ENCODE assay signal across 7 cellular contexts in the genomic region with DNA sequence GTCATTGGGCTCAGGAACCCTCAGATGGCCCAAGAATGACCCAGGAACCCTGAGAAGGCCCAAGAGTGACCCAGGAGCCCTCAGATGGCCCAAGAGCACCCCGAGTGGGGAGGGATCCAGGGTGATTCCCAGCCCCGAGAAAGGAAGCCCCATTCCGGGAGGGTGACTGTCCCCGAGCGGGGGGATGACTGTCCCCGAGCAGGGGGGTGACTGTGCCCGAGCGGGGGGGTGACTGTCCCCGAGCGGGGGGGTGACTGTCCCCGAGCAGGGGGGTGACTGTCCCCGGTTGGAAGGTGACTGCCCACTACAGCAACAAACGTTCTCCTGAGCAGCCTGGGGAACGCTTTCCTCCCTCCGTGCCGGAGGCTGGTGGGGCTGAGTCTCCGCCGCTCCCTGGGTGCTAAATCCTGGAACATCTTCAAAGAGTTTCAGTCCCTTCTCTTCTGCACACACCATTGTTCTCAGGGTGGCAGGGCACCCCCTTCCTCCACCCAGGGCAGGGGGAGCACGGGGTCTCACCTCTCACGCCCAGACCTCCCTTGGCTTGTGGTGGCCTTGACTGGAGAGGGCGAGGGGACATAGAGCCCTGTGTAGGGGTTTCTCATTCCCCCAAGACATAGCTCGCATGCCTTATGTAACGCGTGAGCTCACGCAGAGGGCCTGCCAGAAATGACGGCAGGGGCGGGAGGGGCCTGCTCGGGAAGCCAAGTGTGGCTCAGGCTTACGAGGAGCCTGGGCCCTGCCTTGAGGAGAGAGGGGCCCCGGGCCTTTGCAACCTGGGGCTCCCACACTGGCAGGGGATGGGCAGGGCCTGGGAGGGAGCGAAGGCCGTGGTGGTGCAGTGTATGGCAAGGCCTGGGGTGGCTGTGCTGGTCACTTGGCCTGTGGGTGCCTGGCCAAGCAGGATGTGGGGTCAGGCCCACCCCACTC. TPM values are rescaled to one million over a fixed set of nuclear protein-coding genes. Genes with fewer than 3 reads are reported as not detected.
DNase-seq lines count a peak whose midpoint lies in the region; ATAC-seq and TF ChIP-seq lines count a peak whose summit lies in the region.

No MANE protein-coding gene starts in this region.

- peaks cover 0 to 4% (median 0%) of the 10 kb centered on the region in 3 donors for H3K36me3 Mint-ChIP-seq in immature natural killer cell

- H3K27ac Mint-ChIP-seq in immature natural killer cell: no peak overlapping the region

- H3K27me3 Mint-ChIP-seq in immature natural killer cell (ENCODE audit: low read depth in 3 of 3): peaks cover 0 to 8% (median 2%) of the 10 kb centered on the region in 3 donors

- DNase-seq in SJSA1 (ENCODE audit: low read depth in 1 of 2, low spot score in 2 of 2): no peak
- peak; percentile 85 for DNase-seq in fibroblast of gingiva (ENCODE audit: low read depth)
- DNase-seq in upper lobe of right lung: peak; percentile 88
- no peak for DNase-seq in immature natural killer cell

- no peaks in the 10 kb centered on the region for H3K36me3 ChIP-seq in SJSA1
- peaks cover 0 to 5% of the 10 kb centered on the region in 2 donors for H3K36me3 ChIP-seq in muscle layer of duodenum (ENCODE audit: control insufficient read depth in 1 of 2, insufficient read depth in 2 of 2, low read length in 2 of 2)
- H3K36me3 ChIP-seq in upper lobe of right lung: no peaks in the 10 kb centered on the region

- H3K27me3 ChIP-seq in SJSA1 (replicated peaks) (no peaks in the 10 kb centered on the region), muscle layer of duodenum (ENCODE audit: low read depth, low read length) (no peaks in the 10 kb centered on the region), upper lobe of right lung (no peaks in the 10 kb centered on the region)

- no peaks in the 10 kb centered on the region for H3K9me3 Mint-ChIP-seq in immature natural killer cell

- H3K4me3 ChIP-seq in SJSA1 (no peak overlapping the region), muscle layer of duodenum (ENCODE audit: low read depth in 1 of 2, low read length in 2 of 2) (peak overlapping the region; percentile 39 to 55), upper lobe of right lung (peak overlapping the region; percentile 30)

- H3K4me1 ChIP-seq in SJSA1 (replicated peaks) (peaks cover 31% of the 10 kb centered on the region), muscle layer of duodenum (ENCODE audit: control insufficient read depth in 1 of 2, insufficient read depth in 2 of 2, low read length in 2 of 2) (peaks cover 6 to 26% of the 10 kb centered on the region in 2 donors), upper lobe of right lung (peaks cover 40% of the 10 kb centered on the region)

- intact Hi-C loops in upper lobe of right lung (cut with DNase I): no loop called here

- peak overlapping the region; percentile 98 for H3K27ac ChIP-seq in SJSA1
- H3K27ac ChIP-seq in muscle layer of duodenum (ENCODE audit: low read length): peak overlapping the region; percentile 94
- H3K27ac ChIP-seq in upper lobe of right lung: peak overlapping the region; percentile 96

- no peak for TF ChIP-seq CTCF in upper lobe of right lung (IDR thresholded peaks at IDR 0.05)

- ATAC-seq in upper lobe of right lung: peak; percentile 53
- ATAC-seq in HG03520 (IDR thresholded peaks at IDR 0.05; ENCODE audit: unreplicated experiment): no peak
- ATAC-seq in GM19455 (IDR thresholded peaks at IDR 0.05; ENCODE audit: unreplicated experiment): no peak

- H3K9me3 ChIP-seq in SJSA1 (replicated peaks) (no peaks in the 10 kb centered on the region), muscle layer of duodenum (ENCODE audit: control insufficient read depth in 1 of 2, low read length in 2 of 2) (no peaks in the 10 kb centered on the region), upper lobe of right lung (no peaks in the 10 kb centered on the region)

- no peaks in the 10 kb centered on the region for H3K4me1 Mint-ChIP-seq in immature natural killer cell

- H3K4me3 Mint-ChIP-seq in immature natural killer cell: no peak overlapping the region

RNA-seq across cellular contexts. Expression of gene SKI, which starts 14.3 kb away (rescaled TPM):
- total RNA-seq in SJSA1 (2014; rRNA removed; shearing (Covaris generic)): 9.6 and 24.3 TPM in 2 replicates
- total RNA-seq in upper lobe of right lung: 89.6 TPM
- polyA plus RNA-seq in immature natural killer cell: 1 to 10 TPM in 1 of 3 donors, under 1 TPM in 1, not detected in 1; 0.87 to 1.0 TPM

RNA-seq across cellular contexts. Expression of gene FAAP20, which starts 19.3 kb away (rescaled TPM):
- total RNA-seq in SJSA1 (2014; rRNA removed; shearing (Covaris generic)): 39.2 and 48.6 TPM in 2 replicates
- total RNA-seq in upper lobe of right lung: 55.3 TPM
- 10 to 100 TPM; 56.7 to 99.6 (median 79.2) TPM for polyA plus RNA-seq in immature natural killer cell

Comparison
In these comparisons a context has a peak if more than half of its experiments do, and no peak if none do; other contexts are left out.
1. DNase-seq: peak in fibroblast of gingiva (single experiment) and upper lobe of right lung (single experiment); none in SJSA1 (0 of 2) and immature natural killer cell (0 of 3).
2. Peak in every context shown above with its lines, with median percentiles within 50 percentile points of each other: H3K27ac ChIP-seq.